In genomic region chr2:75729861-75730260, GRCh38 we compare ENCODE assay signal across 10 cellular contexts. TPM values are rescaled to one million over a fixed set of nuclear protein-coding genes. Genes with fewer than 3 reads are reported as not detected.
DNase-seq lines count a peak whose midpoint lies in the region; ATAC-seq and TF ChIP-seq lines count a peak whose summit lies in the region.
"Had no signal": no experiment of that assay in that cellular context is flagged by ENCODE, and none has a peak within 500 bp of the region (broad histone marks: within the 10 kb centered on the region; RNA-seq: fewer than 3 reads in every experiment).

No MANE protein-coding gene starts in this region.

- peak; percentile 59 for TF ChIP-seq CTCF in 22Rv1 (IDR thresholded peaks at IDR 0.05)
- peak; percentile 9 for TF ChIP-seq CTCF in GM10248 (IDR thresholded peaks at IDR 0.05; ENCODE audit: control extremely low read depth, extremely low read depth, low read depth, missing control alignments)
- TF ChIP-seq CTCF in OCI-LY7 (conservative IDR thresholded peaks at IDR 0.05; ENCODE audit: low read length), result peak; percentile 65
- TF ChIP-seq CTCF in fibroblast of the aortic adventitia (IDR thresholded peaks at IDR 0.05; ENCODE audit: insufficient read depth, low read length), result no peak
- TF ChIP-seq CTCF in upper lobe of left lung (IDR thresholded peaks at IDR 0.05), result peak in 1 of 6 experiments; percentile 8

- H3K9me3 ChIP-seq in OCI-LY7 (ENCODE audit: low read length) (no peaks in the 10 kb centered on the region), upper lobe of left lung (no peaks in the 10 kb centered on the region)

- H4K20me1 ChIP-seq in OCI-LY7 (ENCODE audit: insufficient read depth, low read length), result no peaks in the 10 kb centered on the region

- H3K79me2 ChIP-seq in OCI-LY7 (ENCODE audit: insufficient read depth, low read depth, low read length), result no peaks in the 10 kb centered on the region

- POLR2A ChIA-PET in GM10248 (lab: Yijun Ruan, JAX) (no interaction called here), OCI-LY7 (lab: Charles Lee) (interaction anchor here (0.6 kb wide), 2 partner anchors 23 to 72 kb away, joined by 3 to 4 read pairs; no protein-coding TSS in a partner anchor)

- intact Hi-C loops in OCI-LY7 (cut with micrococcal nuclease; ENCODE audit: unreplicated experiment), result no loop called here

- no peak overlapping the region for H3K4me2 ChIP-seq in OCI-LY7 (ENCODE audit: low read length)

- ATAC-seq in HG02642 (IDR thresholded peaks at IDR 0.05; ENCODE audit: poor library complexity, unreplicated experiment) (no peak), GM19467 (IDR thresholded peaks at IDR 0.05; ENCODE audit: unreplicated experiment) (no peak), upper lobe of left lung (ENCODE audit: low FRiP score in 2 of 2) (no peak)
- ATAC-seq: left cardiac atrium had no signal

- H3K27ac ChIP-seq in 22Rv1, result no peak overlapping the region
- H3K27ac ChIP-seq in OCI-LY7 (ENCODE audit: low read depth, low read length, poor library complexity, severe bottlenecking), result no peak overlapping the region
- no peak overlapping the region for H3K27ac ChIP-seq in upper lobe of left lung

- no peak for DNase-seq in GM10248 (ENCODE audit: extremely low spot score)
- DNase-seq in OCI-LY7 (ENCODE audit: low spot score), result no peak
- peak; percentile 12 for DNase-seq in fibroblast of the aortic adventitia (ENCODE audit: low read depth)
- DNase-seq in upper lobe of left lung, result no peak
- no peak for DNase-seq in C1 segment of cervical spinal cord (lab: John Stamatoyannopoulos, UW)
- DNase-seq: activated CD8-positive, alpha-beta memory T cell treated with anti-CD3 and anti-CD28 coated beads for 24 hours; left cardiac atrium had no signal

- CTCF ChIA-PET in GM10248 (lab: Yijun Ruan, JAX), result interaction anchor here (1.3 to 2.4 kb wide), 4 partner anchors 12 to 870 kb away, joined by 3 to 12 read pairs (median 4); no protein-coding TSS in a partner anchor
- CTCF ChIA-PET in OCI-LY7 (lab: Charles Lee; ENCODE audit: unreplicated experiment), result no interaction called here

- H3K9me2 ChIP-seq in OCI-LY7 (ENCODE audit: insufficient read depth, low read length), result no peaks in the 10 kb centered on the region

- 60 to 70% methylated on average over 5 of the region's 5 CpGs for WGBS in upper lobe of left lung, 2 donors

- H3K36me3 ChIP-seq in OCI-LY7 (ENCODE audit: insufficient read depth, low read length), result no peaks in the 10 kb centered on the region
- no peaks in the 10 kb centered on the region for H3K36me3 ChIP-seq in upper lobe of left lung

- H2AFZ ChIP-seq in OCI-LY7 (ENCODE audit: low read length), result no peak overlapping the region

- H3K4me1 ChIP-seq in OCI-LY7 (ENCODE audit: insufficient read depth, low read length, poor library complexity, severe bottlenecking) (no peaks in the 10 kb centered on the region), upper lobe of left lung (no peaks in the 10 kb centered on the region)

- H3K4me3 ChIP-seq in OCI-LY7 (ENCODE audit: low read depth, low read length, poor library complexity, severe bottlenecking) (no peak overlapping the region), fibroblast of the aortic adventitia (ENCODE audit: low read depth, low read length) (no peak overlapping the region), upper lobe of left lung (no peak overlapping the region)

- BruUV-seq in OCI-LY7 (replicated peaks; lab: Mats Ljungman, UMichigan), result no TSS peak

- TF ChIP-seq EP300 in upper lobe of left lung (IDR thresholded peaks at IDR 0.05), result no peak

- no peaks in the 10 kb centered on the region for H3K27me3 ChIP-seq in upper lobe of left lung

- no peak for TF ChIP-seq POLR2A in upper lobe of left lung (IDR thresholded peaks at IDR 0.05)

RNA-seq across cellular contexts. Expression of gene GCFC2, which starts 19.1 kb away (rescaled TPM):
- total RNA-seq in OCI-LY7 (2014; rRNA removed; shearing (Covaris generic)), result 21.8 and 29.0 TPM in 2 replicates
- total RNA-seq in OCI-LY7 (2022) (17.3 and 19.3 TPM in 2 replicates), fibroblast of the aortic adventitia (ENCODE audit: low replicate concordance) (29.5 and 64.2 TPM in 2 replicates), upper lobe of left lung (10 to 100 TPM; 13.7 to 75.4 (median 26.4) TPM)
